ENCODE assay signal across 8 cellular contexts in genomic region chr5:63401434-63402046, GRCh38.
DNase-seq lines count a peak whose midpoint lies in the region; ATAC-seq and TF ChIP-seq lines count a peak whose summit lies in the region.

No MANE protein-coding gene starts in this region.

- H3K4me1 ChIP-seq in Panc1 (ENCODE audit: control insufficient read depth, insufficient read depth, low read length): no peaks in the 10 kb centered on the region
- no peaks in the 10 kb centered on the region for H3K4me1 ChIP-seq in lung (ENCODE audit: control insufficient read depth in 2 of 2, insufficient read depth in 2 of 2, low read length in 2 of 2)

- TF ChIP-seq CTCF in Panc1 (IDR thresholded peaks at IDR 0.05) (peak; percentile 84), choroid plexus epithelial cell (conservative IDR thresholded peaks at IDR 0.05; ENCODE audit: low read depth, low read length) (peak; percentile 89), lung (IDR thresholded peaks at IDR 0.05; ENCODE audit: control extremely low read depth, extremely low read depth) (peak; percentile 28)

- H3K4me3 ChIP-seq in Panc1 (ENCODE audit: low read depth in 2 of 2, low read length in 2 of 2) (no peak overlapping the region), choroid plexus epithelial cell (ENCODE audit: low read depth, low read length) (no peak overlapping the region), lung (no peak overlapping the region)

- 42 to 43% methylated on average over 7 of the region's 7 CpGs for WGBS in lung, 2 donors

- H3K9me3 ChIP-seq in Panc1 (ENCODE audit: control insufficient read depth, insufficient read depth, low read depth, low read length): no peaks in the 10 kb centered on the region
- no peaks in the 10 kb centered on the region for H3K9me3 ChIP-seq in lung (ENCODE audit: control insufficient read depth in 2 of 2, insufficient read depth in 1 of 2, low read length in 1 of 2)

- no TSS peak for BruUV-seq in Panc1 (replicated peaks; lab: Mats Ljungman, UMichigan)

- POLR2A ChIA-PET in Panc1 (lab: Charles Lee): no interaction called here

- intact Hi-C loops in Panc1 (cut with micrococcal nuclease; ENCODE audit: unreplicated experiment): loop anchor here (1.0 to 5.0 kb wide), 2 partner anchors 562 to 806 kb away; no protein-coding TSS in a partner anchor

- in situ Hi-C loops in Panc1 (cut with HindIII; ENCODE audit: low pct_unique_long_range_greater_than_20kb, low sequenced_read_pairs): no loop called here

- CTCF ChIA-PET in Panc1 (lab: Charles Lee): interaction anchor here (0.7 to 1.0 kb wide), 2 partner anchors 177 to 562 kb away, joined by 3 to 7 read pairs; no protein-coding TSS in a partner anchor

- ATAC-seq in GM19455 (IDR thresholded peaks at IDR 0.05; ENCODE audit: unreplicated experiment): peak; percentile 81
- ATAC-seq in HG03571 (IDR thresholded peaks at IDR 0.05; ENCODE audit: unreplicated experiment): peak; percentile 87
- peak; percentile 91 for ATAC-seq in Panc1
- ATAC-seq in lung (ENCODE audit: insufficient read depth, low FRiP score): peak; percentile 72

- no peaks in the 10 kb centered on the region for H3K36me3 ChIP-seq in Panc1 (ENCODE audit: control insufficient read depth, insufficient read depth, low read length)
- H3K36me3 ChIP-seq in lung (ENCODE audit: control insufficient read depth in 2 of 2, insufficient read depth in 2 of 2, low read length in 2 of 2): no peaks in the 10 kb centered on the region

- H3K27ac ChIP-seq in Panc1 (ENCODE audit: low read length) (no peak overlapping the region), lung (ENCODE audit: low read depth in 1 of 2, low read length in 1 of 2) (no peak overlapping the region)

- no peaks in the 10 kb centered on the region for H3K27me3 ChIP-seq in Panc1 (ENCODE audit: control insufficient read depth, insufficient read depth, low read length)
- H3K27me3 ChIP-seq in lung (ENCODE audit: control insufficient read depth, insufficient read depth): no peaks in the 10 kb centered on the region

- DNase-seq in NCI-H1417 (lab: John Stamatoyannopoulos, UW): peak; percentile 43 to 87 (median 79)
- DNase-seq in NCI-H1417 treated with DMSO at 0.1 percent for 48 hours (lab: John Stamatoyannopoulos, UW): no peak
- peak; percentile 22 for DNase-seq in Panc1 (ENCODE audit: low read depth, low spot score)
- peak; percentile 64 for DNase-seq in choroid plexus epithelial cell (ENCODE audit: low read depth)
- DNase-seq in lung (ENCODE audit: low spot score): peak; percentile 54
- no peak for DNase-seq in NCI-H2107 treated with DMSO at 0.1 percent for 48 hours (lab: John Stamatoyannopoulos, UW; ENCODE audit: unreplicated experiment)

Comparison
In these comparisons a context has a peak if more than half of its experiments do, and no peak if none do; other contexts are left out.
1. DNase-seq: peak in NCI-H1417 (3 of 3), Panc1 (single experiment), choroid plexus epithelial cell (single experiment) and lung (single experiment); none in NCI-H1417 treated with DMSO at 0.1 percent for 48 hours (single experiment) and NCI-H2107 treated with DMSO at 0.1 percent for 48 hours (single experiment).
2. CTCF ChIP-seq: peak in every context shown above with its lines; median percentile 89 in choroid plexus epithelial cell; 84 in Panc1; 28 in lung.
3. Peak in every context shown above with its lines, with median percentiles within 50 percentile points of each other: ATAC-seq.